15 cellular contexts compared by ENCODE assay signal in the genomic region with DNA sequence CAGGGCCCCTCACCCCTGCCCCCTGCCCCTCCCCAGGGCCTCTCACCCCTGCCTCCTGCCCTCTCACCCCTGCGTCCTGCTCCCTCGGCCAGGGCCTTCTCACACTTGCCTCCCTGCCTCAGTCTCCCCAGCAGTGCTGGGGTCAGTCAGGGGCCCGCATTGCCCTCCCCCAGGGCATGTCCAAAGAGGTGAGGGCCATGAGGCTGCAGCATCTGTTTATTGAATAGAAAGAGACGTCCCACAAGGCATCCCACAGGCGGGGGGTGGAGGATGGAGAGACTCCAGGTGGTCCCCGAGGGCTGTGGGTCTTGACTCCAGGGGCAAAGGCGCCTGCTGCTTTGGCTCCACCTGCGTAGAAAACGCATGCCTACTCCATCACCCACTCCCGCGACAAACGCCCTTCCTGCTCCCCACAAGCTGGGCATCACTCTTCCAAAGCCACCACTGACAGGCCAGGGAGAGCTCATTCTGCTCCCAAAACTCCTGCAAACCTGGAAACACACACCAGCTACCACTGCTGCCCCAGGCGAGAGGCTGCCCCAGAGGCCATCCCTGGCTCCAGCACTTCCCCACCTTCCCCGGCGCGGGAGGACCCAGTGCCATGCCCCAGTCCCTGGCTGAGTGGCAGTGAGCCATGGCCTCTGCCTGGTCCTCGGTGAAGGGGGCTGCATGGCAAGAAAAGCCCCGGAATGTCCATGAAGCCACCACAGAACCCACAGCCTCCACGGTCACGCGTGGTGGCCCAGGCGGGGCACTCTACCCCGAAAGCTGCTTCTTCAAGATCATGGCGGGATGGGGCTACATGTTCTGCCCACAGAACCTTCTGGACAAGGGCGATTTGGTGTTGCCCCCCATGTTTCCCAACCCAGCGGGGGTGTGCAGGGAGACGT. TPM values are rescaled to one million over a fixed set of nuclear protein-coding genes. Genes with fewer than 3 reads are reported as not detected.
DNase-seq lines count a peak whose midpoint lies in the region; ATAC-seq and TF ChIP-seq lines count a peak whose summit lies in the region.
"Had no signal": no experiment of that assay in that cellular context is flagged by ENCODE, and none has a peak within 500 bp of the region (broad histone marks: within the 10 kb centered on the region; RNA-seq: fewer than 3 reads in every experiment).

No MANE protein-coding gene starts in this region.

- H3K9me3 Mint-ChIP-seq in chondrocyte (ENCODE audit: low read depth) (peaks cover 6% of the 10 kb centered on the region), naive B cell (peaks cover 0 to 4% (median 0%) of the 10 kb centered on the region in 7 donors)

- no peaks in the 10 kb centered on the region for H3K27me3 Mint-ChIP-seq in chondrocyte (ENCODE audit: low read depth)
- no peaks in the 10 kb centered on the region for H3K27me3 Mint-ChIP-seq in naive B cell

- H3K4me3 ChIP-seq in H7 (ENCODE audit: insufficient read depth, low read depth, low read length) (no peak overlapping the region), upper lobe of right lung (no peak overlapping the region)
- H3K4me3 ChIP-seq: SK-N-MC had no signal

- H3K36me3 ChIP-seq in H7 (replicated peaks; ENCODE audit: control insufficient read depth, insufficient read depth, low read length) (no peaks in the 10 kb centered on the region), upper lobe of right lung (no peaks in the 10 kb centered on the region)
- H3K36me3 ChIP-seq: BE2C had no signal

- H3K36me3 Mint-ChIP-seq in chondrocyte (ENCODE audit: low read depth) (no peaks in the 10 kb centered on the region), naive B cell (peaks cover 0 to 6% of the 10 kb centered on the region in 2 donors)

- DNase-seq in H7 (peak; percentile 56), chondrocyte (ENCODE audit: low spot score) (peak; percentile 71), naive B cell (no peak), upper lobe of right lung (peak; percentile 57), anterior cingulate cortex (lab: John Stamatoyannopoulos, UW) (no peak), NCI-H774 (lab: John Stamatoyannopoulos, UW) (no peak)
- DNase-seq: DMS153, NCI-H1048, NCI-H146, NCI-H226, NCI-H526 treated with DMSO at 0.1 percent for 48 hours had no signal

- H3K27ac Mint-ChIP-seq in chondrocyte (ENCODE audit: unreplicated experiment) (no peak overlapping the region), naive B cell (peak overlapping the region in 4 of 6 donors; percentile 54 to 90 (median 78))

- H3K4me3 Mint-ChIP-seq in chondrocyte (ENCODE audit: unreplicated experiment) (no peak overlapping the region), naive B cell (peak overlapping the region in 5 of 8 donors; percentile 37 to 83 (median 61))

- H3K27me3 ChIP-seq in H7 (ENCODE audit: control insufficient read depth, insufficient read depth, low read length) (no peaks in the 10 kb centered on the region), upper lobe of right lung (no peaks in the 10 kb centered on the region)
- H3K27me3 ChIP-seq: BE2C had no signal

- H3K27ac ChIP-seq in upper lobe of right lung: no peak overlapping the region
- H3K27ac ChIP-seq: SK-N-MC had no signal

- ATAC-seq in naive B cell (ENCODE audit: low read depth in 2 of 2) (no peak), upper lobe of right lung (no peak), HG03469 (IDR thresholded peaks at IDR 0.05; ENCODE audit: unreplicated experiment) (no peak)
- ATAC-seq: Right ventricle myocardium inferior had no signal

- H3K4me1 ChIP-seq in upper lobe of right lung: no peaks in the 10 kb centered on the region

- H3K4me1 Mint-ChIP-seq in chondrocyte (ENCODE audit: low read depth) (peaks cover 3% of the 10 kb centered on the region), naive B cell (peaks cover 30 to 57% (median 43%) of the 10 kb centered on the region in 3 donors)

- no peaks in the 10 kb centered on the region for H3K9me3 ChIP-seq in upper lobe of right lung
- H3K9me3 ChIP-seq: BE2C had no signal

- intact Hi-C loops in upper lobe of right lung (cut with DNase I): no loop called here

- TF ChIP-seq CTCF in chondrocyte (IDR thresholded peaks at IDR 0.05) (no peak), upper lobe of right lung (IDR thresholded peaks at IDR 0.05) (no peak)

RNA-seq across cellular contexts. Expression of gene LCN8, which starts 1.6 kb away (rescaled TPM):
- total RNA-seq in H7 (2014; rRNA removed; shearing (Covaris generic)): not detected in 2 replicates
- total RNA-seq in chondrocyte (not detected in 3 replicates), upper lobe of right lung (not detected)
- 10 to 100 TPM in 2 of 6 donors, under 1 TPM in 3, not detected in 1; 0.39 to 69.1 (median 0.73) TPM for polyA plus RNA-seq in naive B cell (ENCODE audit: low read depth in 6 of 6)
- total RNA-seq: Right ventricle myocardium inferior had no signal

RNA-seq across cellular contexts. Expression of gene LCN15, which starts 4.6 kb away (rescaled TPM):
- 0.18 TPM in 1 of 2 replicates, not detected in the other for total RNA-seq in H7 (2014; rRNA removed; shearing (Covaris generic))
- total RNA-seq in chondrocyte (not detected in 3 replicates), upper lobe of right lung (not detected)
- under 1 TPM in 1 of 6 donors, not detected in 5; 0.09 TPM for polyA plus RNA-seq in naive B cell (ENCODE audit: low read depth in 6 of 6)

RNA-seq across cellular contexts. Expression of gene LCN6, which starts 11.4 kb away (rescaled TPM):
- total RNA-seq in H7 (2014; rRNA removed; shearing (Covaris generic)): not detected in 2 replicates
- total RNA-seq in chondrocyte (not detected in 3 replicates), upper lobe of right lung (21.5 TPM)
- not detected for polyA plus RNA-seq in naive B cell (ENCODE audit: low read depth in 6 of 6)

RNA-seq across cellular contexts. Expression of gene LCN10, which starts 16.9 kb away (rescaled TPM):
- 0.76 and 1.4 TPM in 2 replicates for total RNA-seq in H7 (2014; rRNA removed; shearing (Covaris generic))
- total RNA-seq in chondrocyte (not detected in 3 replicates), upper lobe of right lung (11.2 TPM)
- polyA plus RNA-seq in naive B cell (ENCODE audit: low read depth in 6 of 6): 10 to 100 TPM; 46.1 to 86.0 (median 65.3) TPM

RNA-seq across cellular contexts. Expression of gene TMEM141, which starts 31.5 kb away (rescaled TPM):
- total RNA-seq in H7 (2014; rRNA removed; shearing (Covaris generic)): 73.9 and 80.6 TPM in 2 replicates
- total RNA-seq in chondrocyte: 31.2 to 40.0 TPM (median 32.5 TPM) in 3 replicates
- polyA plus RNA-seq in naive B cell (ENCODE audit: low read depth in 6 of 6): 10 to 100 TPM; 29.3 to 47.7 (median 35.7) TPM
- total RNA-seq in upper lobe of right lung: 64.4 TPM

Comparison
In these comparisons a context has a peak if more than half of its experiments do, and no peak if none do; other contexts are left out.
1. DNase-seq: peak in H7 (single experiment), chondrocyte (single experiment) and upper lobe of right lung (single experiment); none in naive B cell (single experiment), anterior cingulate cortex (0 of 58) and NCI-H774 (single experiment).
2. RNA of gene LCN6, which starts 11.4 kb away (total RNA-seq): 21.5 TPM in upper lobe of right lung (single experiment); not detected in H7 and not detected in chondrocyte; every median in the first group is over 10 times any median in the second.